ENCODE assay signal across 19 cellular contexts in genomic region chr12:113248046-113248825, GRCh38. TPM values are rescaled to one million over a fixed set of nuclear protein-coding genes. Genes with fewer than 3 reads are reported as not detected.
DNase-seq lines count a peak whose midpoint lies in the region; ATAC-seq and TF ChIP-seq lines count a peak whose summit lies in the region.
"Had no signal": no experiment of that assay in that cellular context is flagged by ENCODE, and none has a peak within 500 bp of the region (broad histone marks: within the 10 kb centered on the region; RNA-seq: fewer than 3 reads in every experiment).

No MANE protein-coding gene starts in this region.

- no peaks in the 10 kb centered on the region for H3K9me2 ChIP-seq in GM23338 (ENCODE audit: insufficient read depth)

- H3K4me2 ChIP-seq in GM23338, result no peak overlapping the region

- intact Hi-C loops in naive thymus-derived CD4-positive, alpha-beta T cell (cut with micrococcal nuclease), result no loop called here

- H3K27me3 Mint-ChIP-seq in GM23338 (ENCODE audit: insufficient read depth, low read depth, poor library complexity), result peaks cover 23% of the 10 kb centered on the region
- no peaks in the 10 kb centered on the region for H3K27me3 Mint-ChIP-seq in naive thymus-derived CD4-positive, alpha-beta T cell
- H3K27me3 Mint-ChIP-seq: activated CD4-positive, alpha-beta T cell treated with anti-CD3 and anti-CD28 coated beads, Interleukin-2, amount 10 ng/mL, durations not matched to agents 7 days and 5 days; activated naive CD8-positive, alpha-beta T cell; activated T-cell treated with anti-CD3 and anti-CD28 coated beads, Interleukin-2, amount 50 U/mL, for 24 hours; B cell; effector memory CD8-positive, alpha-beta T cell had no signal

- H3K9me3 Mint-ChIP-seq in GM23338, result peaks cover 4% of the 10 kb centered on the region; the same call in 1 of the 3 replicates
- H3K9me3 Mint-ChIP-seq in naive thymus-derived CD4-positive, alpha-beta T cell, result peaks cover 0 to 13% (median 4%) of the 10 kb centered on the region in 11 donors

- H4K20me1 ChIP-seq in GM23338 (replicated peaks; ENCODE audit: insufficient read depth), result no peaks in the 10 kb centered on the region

- POLR2A ChIA-PET in naive thymus-derived CD4-positive, alpha-beta T cell (lab: Charles Lee), result no interaction called here

- TF ChIP-seq CTCF in GM23338 (conservative IDR thresholded peaks at IDR 0.05; ENCODE audit: low read depth in 2 of 2), result no peak

- H3K36me3 ChIP-seq in GM23338 (ENCODE audit: insufficient read depth), result no peaks in the 10 kb centered on the region
- H3K36me3 ChIP-seq in naive thymus-derived CD4-positive, alpha-beta T cell (ENCODE audit: control insufficient read depth in 2 of 3, insufficient read depth in 3 of 3, low read length in 3 of 3), result peaks cover 0 to 73% (median 0%) of the 10 kb centered on the region in 3 experiments

- H3K27ac Mint-ChIP-seq in GM23338, result peak overlapping the region; percentile 59
- peak overlapping the region in 8 of 9 donors; percentile 7 to 81 (median 39) for H3K27ac Mint-ChIP-seq in naive thymus-derived CD4-positive, alpha-beta T cell
- H3K27ac Mint-ChIP-seq: activated CD4-positive, alpha-beta T cell treated with anti-CD3 and anti-CD28 coated beads, Interleukin-2, amount 10 ng/mL, durations not matched to agents 7 days and 5 days; activated naive CD8-positive, alpha-beta T cell; B cell had no signal

- peaks cover 14% of the 10 kb centered on the region for H3K36me3 Mint-ChIP-seq in GM23338 (ENCODE audit: low read depth)
- peaks cover 9 to 70% (median 20%) of the 10 kb centered on the region in 5 donors for H3K36me3 Mint-ChIP-seq in naive thymus-derived CD4-positive, alpha-beta T cell

- no peak for ATAC-seq in GM23338
- ATAC-seq in naive thymus-derived CD4-positive, alpha-beta T cell, result no peak
- ATAC-seq in GM21367 (IDR thresholded peaks at IDR 0.05; ENCODE audit: unreplicated experiment), result no peak
- ATAC-seq: effector memory CD8-positive, alpha-beta T cell; stimulated activated naive CD8-positive, alpha-beta T cell treated with anti-CD3 and anti-CD28 coated beads, Interleukin-15, Interleukin-2, amounts not matched to agents 100 U/mL and 50 U/mL, for 24 hours had no signal

- no peaks in the 10 kb centered on the region; the same call in 1 of the 2 replicates for H3F3A ChIP-seq in GM23338 (replicated peaks; ENCODE audit: low read depth)

- H3K4me3 ChIP-seq in GM23338, result no peak overlapping the region
- no peak overlapping the region for H3K4me3 ChIP-seq in naive thymus-derived CD4-positive, alpha-beta T cell (ENCODE audit: low read length)

- H3K4me1 ChIP-seq in GM23338 (ENCODE audit: insufficient read depth), result peaks cover 16% of the 10 kb centered on the region
- no peaks in the 10 kb centered on the region for H3K4me1 ChIP-seq in naive thymus-derived CD4-positive, alpha-beta T cell (ENCODE audit: control insufficient read depth in 2 of 2, insufficient read depth in 2 of 2, low read length in 2 of 2)

- H3K4me3 Mint-ChIP-seq in GM23338, result no peak overlapping the region; the same call in 2 of the 3 replicates
- no peak overlapping the region for H3K4me3 Mint-ChIP-seq in naive thymus-derived CD4-positive, alpha-beta T cell
- H3K4me3 Mint-ChIP-seq: activated CD4-positive, alpha-beta T cell treated with anti-CD3 and anti-CD28 coated beads, Interleukin-2, amount 10 ng/mL, durations not matched to agents 7 days and 5 days; activated naive CD8-positive, alpha-beta T cell; activated T-cell treated with anti-CD3 and anti-CD28 coated beads, Interleukin-2, amount 50 U/mL, for 24 hours; B cell; effector memory CD8-positive, alpha-beta T cell had no signal

- H2AFZ ChIP-seq in GM23338, result no peak overlapping the region

- H3K4me1 Mint-ChIP-seq in GM23338, result peaks cover 47% of the 10 kb centered on the region
- peaks cover 13 to 26% (median 22%) of the 10 kb centered on the region in 7 donors for H3K4me1 Mint-ChIP-seq in naive thymus-derived CD4-positive, alpha-beta T cell
- H3K4me1 Mint-ChIP-seq: activated CD4-positive, alpha-beta T cell treated with anti-CD3 and anti-CD28 coated beads, Interleukin-2, amount 10 ng/mL, durations not matched to agents 7 days and 5 days; B cell had no signal

- no peaks in the 10 kb centered on the region for H3K27me3 ChIP-seq in GM23338 (ENCODE audit: insufficient read depth)
- H3K27me3 ChIP-seq in naive thymus-derived CD4-positive, alpha-beta T cell (ENCODE audit: control insufficient read depth in 2 of 2, insufficient read depth in 2 of 2, low read length in 2 of 2), result no peaks in the 10 kb centered on the region

- no peaks in the 10 kb centered on the region for H3K79me2 ChIP-seq in GM23338 (replicated peaks; ENCODE audit: insufficient read depth)

- DNase-seq in GM23338 (ENCODE audit: low spot score) (no peak), substantia nigra (lab: John Stamatoyannopoulos, UW) (no peak), DMS 273 (lab: John Stamatoyannopoulos, UW; ENCODE audit: unreplicated experiment) (no peak)
- DNase-seq in naive thymus-derived CD4-positive, alpha-beta T cell, result no peak
- no peak for DNase-seq in stimulated activated CD4-positive, alpha-beta T cell treated with anti-CD3 and anti-CD28 coated beads, Interleukin-4, amount 100 ng/mL, for 24 hours
- DNase-seq: activated CD4-positive, alpha-beta T cell treated with anti-CD3 and anti-CD28 coated beads, Interleukin-2, amount 10 ng/mL, durations not matched to agents 7 days and 5 days; activated T-cell treated with anti-CD3 and anti-CD28 coated beads, Interleukin-2, amount 50 U/mL, for 24 hours; DMS 273 treated with DMSO at 0.1 percent for 48 hours; effector memory CD8-positive, alpha-beta T cell; GOT3; NCI-H146; NCI-H226; SIG-M5; stimulated activated CD4-positive, alpha-beta T cell treated with anti-CD3 and anti-CD28 coated beads, Interleukin-12 subunit alpha, Interleukin-12 subunit beta, amount 100 ng/mL, for 4 hours; stimulated activated naive CD8-positive, alpha-beta T cell treated with anti-CD3 and anti-CD28 coated beads, Interleukin-15, Interleukin-2, amounts not matched to agents 100 U/mL and 50 U/mL, for 24 hours had no signal

- peaks cover 0 to 13% (median 4%) of the 10 kb centered on the region in 3 experiments for H3K9me3 ChIP-seq in naive thymus-derived CD4-positive, alpha-beta T cell (ENCODE audit: control insufficient read depth in 2 of 3, low read length in 3 of 3)

- CTCF ChIA-PET in naive thymus-derived CD4-positive, alpha-beta T cell (lab: Charles Lee), result interaction anchor here (0.8 kb wide), 1 partner anchor 11 kb away, joined by 3 read pairs; no protein-coding TSS in a partner anchor

- H3K27ac ChIP-seq in GM23338 (ENCODE audit: low read depth) (0 out of 2 replicates have a peak overlapping the region, but pooled peaks have one; percentile 9), angular gyrus (ENCODE audit: low read depth, low read length) (peak overlapping the region; percentile 9), substantia nigra (ENCODE audit: low read depth, low read length, poor library complexity, severe bottlenecking) (peak overlapping the region; percentile 28)
- H3K27ac ChIP-seq in naive thymus-derived CD4-positive, alpha-beta T cell (ENCODE audit: low read depth, low read length), result no peak overlapping the region

TF ChIP-seq in GM23338, 12 proteins besides CTCF, POLR2A, EP300 and RAD21 (continues in another document):
- TF ChIP-seq REST (IDR thresholded peaks at IDR 0.05; ENCODE audit: unreplicated experiment) (no peak), ETS1 (IDR thresholded peaks at IDR 0.05) (no peak), EZH2 (IDR thresholded peaks at IDR 0.05; ENCODE audit: low read depth, unreplicated experiment) (no peak), JUNB (IDR thresholded peaks at IDR 0.05; ENCODE audit: unreplicated experiment) (no peak), EZH2phosphoT487 (IDR thresholded peaks at IDR 0.05; ENCODE audit: unreplicated experiment) (no peak), ZNF331 (CRISPR knock-in tag; IDR thresholded peaks at IDR 0.05; ENCODE audit: low read depth) (no peak)

RNA-seq across cellular contexts. Expression of gene TPCN1, which starts 27.0 kb away (rescaled TPM):
- 12.2 and 14.4 TPM in 2 replicates for total RNA-seq in GM23338 (2014; rRNA removed; shearing (Covaris generic))
- polyA plus RNA-seq in GM23338 (2016; fragmentation: Nextera tagmentation; extraction: Ambion mirVana), result 11.2 and 16.2 TPM in 2 replicates
- 100 to 1,000 TPM in 3 of 5 experiments, 10 to 100 TPM in 2; 49.5 to 124 (median 107) TPM for total RNA-seq in naive thymus-derived CD4-positive, alpha-beta T cell
- polyA plus RNA-seq in naive thymus-derived CD4-positive, alpha-beta T cell, result 10 to 100 TPM; 15.3 to 31.2 TPM
